19 cellular contexts compared by ENCODE assay signal in the genomic region with DNA sequence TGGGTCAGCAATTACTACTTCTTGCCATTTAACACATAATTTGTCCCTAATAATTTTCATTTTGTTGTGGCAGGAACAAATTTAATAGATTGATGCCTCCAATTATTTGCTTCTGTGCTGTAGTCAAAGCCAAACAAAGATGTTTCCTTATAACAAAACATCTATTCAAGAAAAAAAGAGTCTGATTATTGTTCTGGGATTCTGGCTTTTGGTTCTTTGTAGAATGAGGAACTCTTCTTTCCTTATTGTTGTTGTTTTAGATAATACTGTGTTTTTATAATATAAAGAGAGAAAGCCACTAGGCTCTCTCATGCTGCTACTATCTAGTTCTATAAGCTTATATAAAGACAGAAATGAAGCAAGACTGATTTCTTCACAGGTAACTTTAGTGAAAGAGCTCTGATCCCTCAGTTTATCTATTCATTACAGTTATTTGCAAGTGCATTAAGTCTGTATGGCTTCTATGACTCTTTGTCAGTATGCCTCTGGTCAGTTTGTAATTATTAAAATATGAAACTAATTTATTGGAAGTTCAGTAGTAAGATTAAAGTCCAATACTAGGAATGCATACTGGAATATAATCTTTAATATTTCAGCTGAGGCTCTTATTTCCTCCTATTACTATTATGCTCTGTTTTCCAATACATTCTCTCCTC.
"Had no signal": no experiment of that assay in that cellular context is flagged by ENCODE, and none has a peak within 500 bp of the region (broad histone marks: within the 10 kb centered on the region; RNA-seq: fewer than 3 reads in every experiment).

No MANE protein-coding gene starts in this region.

- H3K4me1 Mint-ChIP-seq: WTC11 had no signal

- DNase-seq: activated CD8-positive, alpha-beta memory T cell treated with anti-CD3 and anti-CD28 coated beads, Interleukin-2, amount 50 U/mL, for 4 hours; activated naive CD8-positive, alpha-beta T cell treated with anti-CD3 and anti-CD28 coated beads for 36 hours; activated T-cell treated with anti-CD3 and anti-CD28 coated beads, Interleukin-2, amount 50 U/mL, for 24 hours; amniotic stem cell; effector CD4-positive, alpha-beta T cell; immature natural killer cell; kidney glomerular epithelial cell; left ventricle myocardium inferior; occipital lobe; retina; sigmoid colon; stimulated activated CD4-positive, alpha-beta T cell treated with anti-CD3 and anti-CD28 coated beads, Interleukin-15, amount 100 ng/mL, for 24 hours; stimulated activated naive B cell treated with anti-CD40 and anti-IgM and Interleukin-4, amounts not matched to agents 10 μg/mL and 1 μg/mL and 100 μg/mL, for 72 hours; T1000 had no signal

- H3K9me3 Mint-ChIP-seq: activated T-helper 17 cell treated with anti-CD3 and anti-CD28 coated beads, Interleukin-2, amount 50 U/mL, for 72 hours; neural crest cell; stimulated activated naive B cell treated with anti-CD40 and anti-IgM and Interleukin-4, amounts not matched to agents 10 μg/mL and 1 μg/mL and 100 μg/mL, for 72 hours had no signal

- H3K4me3 Mint-ChIP-seq: activated naive CD8-positive, alpha-beta T cell treated with anti-CD3 and anti-CD28 coated beads for 36 hours; activated T-cell treated with anti-CD3 and anti-CD28 coated beads, Interleukin-2, amount 50 U/mL, for 24 hours; activated T-helper 17 cell treated with anti-CD3 and anti-CD28 coated beads, Interleukin-2, amount 50 U/mL, for 72 hours; immature natural killer cell; neural crest cell; stimulated activated naive B cell treated with anti-CD40 and anti-IgM and Interleukin-4, amounts not matched to agents 10 μg/mL and 1 μg/mL and 100 μg/mL, for 72 hours; WTC11 had no signal

- H3K36me3 Mint-ChIP-seq: WTC11 had no signal

- H3K27me3 ChIP-seq: sigmoid colon, tibial nerve had no signal

- H3K27ac ChIP-seq: left ventricle myocardium inferior, sigmoid colon, tibial nerve had no signal

- ATAC-seq: activated T-helper 17 cell treated with anti-CD3 and anti-CD28 coated beads, Interleukin-2, amount 50 U/mL, for 72 hours; stimulated activated naive B cell treated with anti-CD40 and anti-IgM and Interleukin-4, amounts not matched to agents 10 μg/mL and 1 μg/mL and 100 μg/mL, for 72 hours; WTC11 had no signal

- H3K27me3 Mint-ChIP-seq: activated naive CD8-positive, alpha-beta T cell treated with anti-CD3 and anti-CD28 coated beads for 36 hours; activated T-cell treated with anti-CD3 and anti-CD28 coated beads, Interleukin-2, amount 50 U/mL, for 24 hours; activated T-helper 17 cell treated with anti-CD3 and anti-CD28 coated beads, Interleukin-2, amount 50 U/mL, for 72 hours; stimulated activated naive B cell treated with anti-CD40 and anti-IgM and Interleukin-4, amounts not matched to agents 10 μg/mL and 1 μg/mL and 100 μg/mL, for 72 hours had no signal

- H3K27ac Mint-ChIP-seq: activated naive CD8-positive, alpha-beta T cell treated with anti-CD3 and anti-CD28 coated beads for 36 hours; activated T-cell treated with anti-CD3 and anti-CD28 coated beads, Interleukin-2, amount 50 U/mL, for 24 hours; activated T-helper 17 cell treated with anti-CD3 and anti-CD28 coated beads, Interleukin-2, amount 50 U/mL, for 72 hours; stimulated activated naive B cell treated with anti-CD40 and anti-IgM and Interleukin-4, amounts not matched to agents 10 μg/mL and 1 μg/mL and 100 μg/mL, for 72 hours; WTC11 had no signal

- H3K4me3 ChIP-seq: left ventricle myocardium inferior, sigmoid colon, smooth muscle cell, tibial nerve had no signal
